1 cellular context compared by ENCODE assay signal in the genomic region with DNA sequence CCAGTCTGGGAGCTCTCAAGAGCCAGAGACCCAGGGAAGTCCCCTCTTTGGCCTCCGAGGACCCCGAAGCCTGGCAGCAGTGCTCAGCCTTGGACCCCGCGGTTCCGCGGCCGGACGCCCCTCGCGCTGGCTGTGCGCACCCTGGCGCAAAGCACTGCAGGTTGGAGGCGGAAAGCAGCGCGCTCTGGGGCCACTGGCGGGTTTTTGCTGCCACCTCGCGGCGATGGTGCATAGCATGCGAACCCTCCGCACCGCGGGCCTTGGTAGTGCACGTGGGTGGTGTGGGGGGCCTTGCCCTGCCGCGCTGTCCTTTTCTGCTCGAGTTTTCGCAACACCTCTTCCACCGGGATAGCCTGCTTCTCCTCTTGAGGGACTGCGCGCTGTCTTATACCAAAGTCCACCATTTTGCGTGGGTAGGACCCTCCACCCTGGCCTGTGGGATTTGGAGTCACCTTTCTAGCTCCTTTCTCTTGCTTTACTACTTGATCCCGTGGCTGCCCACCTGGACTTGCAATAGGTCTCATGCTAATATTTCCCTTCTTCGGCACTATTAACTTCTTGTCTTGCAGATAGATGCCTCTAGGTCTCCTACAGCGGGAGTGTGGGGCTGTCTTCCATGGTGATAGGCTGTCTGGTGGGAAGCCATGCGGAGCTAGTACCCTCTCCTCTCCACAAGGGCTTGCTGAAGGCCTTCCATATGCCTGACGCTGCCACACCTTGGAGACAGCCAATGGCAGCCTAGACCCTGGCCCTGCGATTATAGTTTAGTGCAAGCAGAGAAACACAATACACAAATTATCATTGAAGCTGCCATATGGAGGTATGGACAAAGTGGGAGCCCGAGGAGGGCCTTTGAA.
TF ChIP-seq lines count a peak whose summit lies in the region.

No MANE protein-coding gene starts in this region.

TF ChIP-seq in WTC11, 78 proteins besides CTCF, POLR2A, EP300 and RAD21 (continued from another document):
- TF ChIP-seq HMGXB4 (CRISPR knock-in tag; IDR thresholded peaks at IDR 0.05) = peak; percentile 82; the same call in 1 of the 2 replicates
- TF ChIP-seq HMGA2 (CRISPR knock-in tag; IDR thresholded peaks at IDR 0.05) = no peak
- TF ChIP-seq, protein P1, sequence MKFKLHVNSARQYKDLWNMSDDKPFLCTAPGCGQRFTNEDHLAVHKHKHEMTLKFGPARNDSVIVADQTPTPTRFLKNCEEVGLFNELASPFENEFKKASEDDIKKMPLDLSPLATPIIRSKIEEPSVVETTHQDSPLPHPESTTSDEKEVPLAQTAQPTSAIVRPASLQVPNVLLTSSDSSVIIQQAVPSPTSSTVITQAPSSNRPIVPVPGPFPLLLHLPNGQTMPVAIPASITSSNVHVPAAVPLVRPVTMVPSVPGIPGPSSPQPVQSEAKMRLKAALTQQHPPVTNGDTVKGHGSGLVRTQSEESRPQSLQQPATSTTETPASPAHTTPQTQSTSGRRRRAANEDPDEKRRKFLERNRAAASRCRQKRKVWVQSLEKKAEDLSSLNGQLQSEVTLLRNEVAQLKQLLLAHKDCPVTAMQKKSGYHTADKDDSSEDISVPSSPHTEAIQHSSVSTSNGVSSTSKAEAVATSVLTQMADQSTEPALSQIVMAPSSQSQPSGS (CRISPR knock-in tag; IDR thresholded peaks at IDR 0.05; ENCODE audit: borderline replicate concordance, low read depth) = no peak
- TF ChIP-seq TCF7 (CRISPR knock-in tag; IDR thresholded peaks at IDR 0.05; ENCODE audit: low read depth) = peak; percentile 45; the same call in 1 of the 2 replicates
- TF ChIP-seq, protein P2, sequence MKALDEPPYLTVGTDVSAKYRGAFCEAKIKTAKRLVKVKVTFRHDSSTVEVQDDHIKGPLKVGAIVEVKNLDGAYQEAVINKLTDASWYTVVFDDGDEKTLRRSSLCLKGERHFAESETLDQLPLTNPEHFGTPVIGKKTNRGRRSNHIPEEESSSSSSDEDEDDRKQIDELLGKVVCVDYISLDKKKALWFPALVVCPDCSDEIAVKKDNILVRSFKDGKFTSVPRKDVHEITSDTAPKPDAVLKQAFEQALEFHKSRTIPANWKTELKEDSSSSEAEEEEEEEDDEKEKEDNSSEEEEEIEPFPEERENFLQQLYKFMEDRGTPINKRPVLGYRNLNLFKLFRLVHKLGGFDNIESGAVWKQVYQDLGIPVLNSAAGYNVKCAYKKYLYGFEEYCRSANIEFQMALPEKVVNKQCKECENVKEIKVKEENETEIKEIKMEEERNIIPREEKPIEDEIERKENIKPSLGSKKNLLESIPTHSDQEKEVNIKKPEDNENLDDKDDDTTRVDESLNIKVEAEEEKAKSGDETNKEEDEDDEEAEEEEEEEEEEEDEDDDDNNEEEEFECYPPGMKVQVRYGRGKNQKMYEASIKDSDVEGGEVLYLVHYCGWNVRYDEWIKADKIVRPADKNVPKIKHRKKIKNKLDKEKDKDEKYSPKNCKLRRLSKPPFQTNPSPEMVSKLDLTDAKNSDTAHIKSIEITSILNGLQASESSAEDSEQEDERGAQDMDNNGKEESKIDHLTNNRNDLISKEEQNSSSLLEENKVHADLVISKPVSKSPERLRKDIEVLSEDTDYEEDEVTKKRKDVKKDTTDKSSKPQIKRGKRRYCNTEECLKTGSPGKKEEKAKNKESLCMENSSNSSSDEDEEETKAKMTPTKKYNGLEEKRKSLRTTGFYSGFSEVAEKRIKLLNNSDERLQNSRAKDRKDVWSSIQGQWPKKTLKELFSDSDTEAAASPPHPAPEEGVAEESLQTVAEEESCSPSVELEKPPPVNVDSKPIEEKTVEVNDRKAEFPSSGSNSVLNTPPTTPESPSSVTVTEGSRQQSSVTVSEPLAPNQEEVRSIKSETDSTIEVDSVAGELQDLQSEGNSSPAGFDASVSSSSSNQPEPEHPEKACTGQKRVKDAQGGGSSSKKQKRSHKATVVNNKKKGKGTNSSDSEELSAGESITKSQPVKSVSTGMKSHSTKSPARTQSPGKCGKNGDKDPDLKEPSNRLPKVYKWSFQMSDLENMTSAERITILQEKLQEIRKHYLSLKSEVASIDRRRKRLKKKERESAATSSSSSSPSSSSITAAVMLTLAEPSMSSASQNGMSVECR (CRISPR knock-in tag; IDR thresholded peaks at IDR 0.05; ENCODE audit: borderline replicate concordance) = peak; percentile 66; the same call in 1 of the 2 replicates
- peak; percentile 72; the same call in 1 of the 2 replicates for TF ChIP-seq FOXP1 (CRISPR knock-in tag; IDR thresholded peaks at IDR 0.05; ENCODE audit: borderline replicate concordance)
- TF ChIP-seq JAZF1 (CRISPR knock-in tag; IDR thresholded peaks at IDR 0.05) = no peak
- TF ChIP-seq GABPB1 (CRISPR knock-in tag; IDR thresholded peaks at IDR 0.05) = peak; percentile 31; the same call in 1 of the 2 replicates
- 0 out of 2 replicates have a peak, but pooled peaks have one; percentile 63 for TF ChIP-seq ZBTB21 (CRISPR knock-in tag; IDR thresholded peaks at IDR 0.05; ENCODE audit: borderline replicate concordance)
- no peak for TF ChIP-seq E2F5 (CRISPR knock-in tag; IDR thresholded peaks at IDR 0.05)
